In genomic region chr3:46604127-46604526, GRCh38 we compare ENCODE assay signal across 37 cellular contexts. TPM values are rescaled to one million over a fixed set of nuclear protein-coding genes. Genes with fewer than 3 reads are reported as not detected.
"Had no signal": no experiment of that assay in that cellular context is flagged by ENCODE, and none has a peak within 500 bp of the region (broad histone marks: within the 10 kb centered on the region; RNA-seq: fewer than 3 reads in every experiment).

No MANE protein-coding gene starts in this region.

- H3K27ac Mint-ChIP-seq: activated CD4-positive, alpha-beta memory T cell treated with anti-CD3 and anti-CD28 coated beads for 36 hours; activated CD4-positive, alpha-beta T cell treated with anti-CD3 and anti-CD28 coated beads, Interleukin-2, amount 10 ng/mL, durations not matched to agents 24 days and 14 days; activated T-helper 1 cell treated with anti-CD3 and anti-CD28 coated beads, Interleukin-12 subunit alpha, Interleukin-12 subunit beta, Interleukin-2, Interleukin-4 antibody, amounts not matched to agents 30 ng/mL and 10 ng/mL and 1 ng/mL, durations not matched to agents 14 hours and 24 hours and 36 hours; nephron progenitor cell; T-helper 2 cell treated with Interferon-gamma antibody and Interleukin-4, amounts not matched to agents 5 μg/mL and 100 μg/mL, for 36 hours had no signal

- ATAC-seq: activated CD4-positive, CD25-positive, alpha-beta regulatory T cell treated with anti-CD3 and anti-CD28 coated beads, Interleukin-2, amount 50 U/mL, for 24 hours; esophagus mucosa; left lung; sciatic nerve; stimulated activated naive CD8-positive, alpha-beta T cell treated with anti-CD3 and anti-CD28 coated beads, Interleukin-15, Interleukin-2, amounts not matched to agents 100 U/mL and 50 U/mL, for 24 hours had no signal

- H3K4me1 ChIP-seq: testis, transverse colon had no signal

- H3K27ac ChIP-seq: brain microvascular endothelial cell, left lung, neutrophil, skin epidermis, testis, transverse colon, VCaP had no signal

- H3K4me3 ChIP-seq: left lung, skin epidermis, testis, transverse colon had no signal

- H3K27me3 ChIP-seq: brain microvascular endothelial cell, left lung, neutrophil, testis, transverse colon had no signal

- H3K27me3 Mint-ChIP-seq: activated CD4-positive, alpha-beta memory T cell treated with anti-CD3 and anti-CD28 coated beads for 36 hours had no signal

- H3K36me3 ChIP-seq: brain microvascular endothelial cell, left lung, neutrophil, transverse colon had no signal

- H3K9me3 Mint-ChIP-seq: activated CD4-positive, alpha-beta memory T cell treated with anti-CD3 and anti-CD28 coated beads for 36 hours; activated CD4-positive, alpha-beta T cell treated with anti-CD3 and anti-CD28 coated beads, Interleukin-2, amount 10 ng/mL, durations not matched to agents 24 days and 14 days; activated T-helper 1 cell treated with anti-CD3 and anti-CD28 coated beads, Interleukin-12 subunit alpha, Interleukin-12 subunit beta, Interleukin-2, Interleukin-4 antibody, amounts not matched to agents 30 ng/mL and 10 ng/mL and 1 ng/mL, durations not matched to agents 14 hours and 24 hours and 36 hours; nephron progenitor cell; T-helper 2 cell treated with Interferon-gamma antibody and Interleukin-4, amounts not matched to agents 5 μg/mL and 100 μg/mL, for 36 hours had no signal

- DNase-seq: activated CD4-positive, alpha-beta memory T cell treated with anti-CD3 and anti-CD28 coated beads for 36 hours; activated CD4-positive, alpha-beta T cell treated with anti-CD3 and anti-CD28 coated beads, Interleukin-2, amount 10 ng/mL, durations not matched to agents 24 days and 14 days; activated CD8-positive, alpha-beta memory T cell treated with anti-CD3 and anti-CD28 coated beads, Interleukin-2, amount 50 U/mL, for 4 hours; activated gamma-delta T cell treated with Interleukin-2 at 50 U/mL for 16 hours; activated naive CD4-positive, alpha-beta T cell treated with anti-CD3 and anti-CD28 coated beads, Interleukin-2, amount 50 U/mL, for 16 hours; activated T-cell treated with anti-CD3 and anti-CD28 coated beads, Interleukin-2, amount 50 U/mL, for 1 hour; amniotic stem cell; brain microvascular endothelial cell; cortex of kidney; foreskin fibroblast; head of caudate nucleus; left lung; nephron progenitor cell; stimulated activated CD4-positive, alpha-beta T cell treated with anti-CD3 and anti-CD28 coated beads, Interleukin-12 subunit alpha, Interleukin-12 subunit beta, amount 100 ng/mL, for 4 hours; stimulated activated CD4-positive, alpha-beta T cell treated with anti-CD3 and anti-CD28 coated beads, Interleukin-4, amount 100 ng/mL, for 1 hour; stimulated activated naive CD8-positive, alpha-beta T cell treated with anti-CD3 and anti-CD28 coated beads, Interleukin-15, Interleukin-2, amounts not matched to agents 100 U/mL and 50 U/mL, for 24 hours; T-helper 1 cell; testis; transverse colon had no signal

- H3K9me3 ChIP-seq: left lung, neutrophil, testis, transverse colon had no signal

- H3K4me1 Mint-ChIP-seq: activated CD4-positive, alpha-beta T cell treated with anti-CD3 and anti-CD28 coated beads, Interleukin-2, amount 10 ng/mL, durations not matched to agents 24 days and 14 days had no signal

- H3K4me3 Mint-ChIP-seq: activated CD4-positive, alpha-beta memory T cell treated with anti-CD3 and anti-CD28 coated beads for 36 hours; activated CD4-positive, alpha-beta T cell treated with anti-CD3 and anti-CD28 coated beads, Interleukin-2, amount 10 ng/mL, durations not matched to agents 24 days and 14 days; activated T-helper 1 cell treated with anti-CD3 and anti-CD28 coated beads, Interleukin-12 subunit alpha, Interleukin-12 subunit beta, Interleukin-2, Interleukin-4 antibody, amounts not matched to agents 30 ng/mL and 10 ng/mL and 1 ng/mL, durations not matched to agents 14 hours and 24 hours and 36 hours; nephron progenitor cell; T-helper 2 cell treated with Interferon-gamma antibody and Interleukin-4, amounts not matched to agents 5 μg/mL and 100 μg/mL, for 36 hours had no signal

- FAIRE-seq: astrocyte, urothelium cell line had no signal

- H3K36me3 Mint-ChIP-seq: activated CD4-positive, alpha-beta memory T cell treated with anti-CD3 and anti-CD28 coated beads for 36 hours had no signal

RNA-seq across cellular contexts. Expression of gene FAM240A, which starts 8.2 kb away (rescaled TPM):
- total RNA-seq: activated CD4-positive, alpha-beta memory T cell treated with anti-CD3 and anti-CD28 coated beads for 36 hours; activated CD4-positive, alpha-beta T cell treated with anti-CD3 and anti-CD28 coated beads, Interleukin-2, amount 10 ng/mL, durations not matched to agents 24 days and 14 days; activated CD8-positive, alpha-beta memory T cell treated with anti-CD3 and anti-CD28 coated beads for 36 hours; activated T-helper 1 cell treated with anti-CD3 and anti-CD28 coated beads, Interleukin-12 subunit alpha, Interleukin-12 subunit beta, Interleukin-2, Interleukin-4 antibody, amounts not matched to agents 30 ng/mL and 10 ng/mL and 1 ng/mL, durations not matched to agents 14 hours and 24 hours and 36 hours; astrocyte; cardiac septum; chondrocyte; esophagus mucosa; kidney epithelial cell; left lung; lung microvascular endothelial cell; mucosa of gallbladder; osteocyte; renal cortical epithelial cell; sciatic nerve; testis; transverse colon had no signal

RNA-seq across cellular contexts. Expression of gene LRRC2, which starts 38.0 kb away (rescaled TPM):
- total RNA-seq: activated CD4-positive, alpha-beta memory T cell treated with anti-CD3 and anti-CD28 coated beads for 36 hours; activated CD4-positive, alpha-beta T cell treated with anti-CD3 and anti-CD28 coated beads, Interleukin-2, amount 10 ng/mL, durations not matched to agents 24 days and 14 days; activated CD8-positive, alpha-beta memory T cell treated with anti-CD3 and anti-CD28 coated beads for 36 hours; activated T-helper 1 cell treated with anti-CD3 and anti-CD28 coated beads, Interleukin-12 subunit alpha, Interleukin-12 subunit beta, Interleukin-2, Interleukin-4 antibody, amounts not matched to agents 30 ng/mL and 10 ng/mL and 1 ng/mL, durations not matched to agents 14 hours and 24 hours and 36 hours had no signal
